In genomic region chr13:41995946-41996345, GRCh38 we compare ENCODE assay signal across 10 cellular contexts. TPM values are rescaled to one million over a fixed set of nuclear protein-coding genes. Genes with fewer than 3 reads are reported as not detected.
A peak's percentile ranks its signal among the peaks of the same experiment; 100 is the strongest.
DNase-seq lines count a peak whose midpoint lies in the region; ATAC-seq and TF ChIP-seq lines count a peak whose summit lies in the region.
"Had no signal": no experiment of that assay in that cellular context is flagged by ENCODE, and none has a peak within 500 bp of the region (broad histone marks: within the 10 kb centered on the region; RNA-seq: fewer than 3 reads in every experiment).

No MANE protein-coding gene starts in this region.

- no peaks in the 10 kb centered on the region for H3K9me3 Mint-ChIP-seq in activated T-cell treated with anti-CD3 and anti-CD28 coated beads, Interleukin-2, amount 50 U/mL, for 72 hours

- no CpG with 5 or more reads among the region's 5 CpGs for WGBS in neuronal stem cell (ENCODE audit: extremely low coverage in 2 of 2, insufficient read length in 2 of 2, insufficient replicate concordance in 1 of 2), 2 donors

- no peak overlapping the region for H3K9ac ChIP-seq in neuronal stem cell (ENCODE audit: low read depth, low read length, poor library complexity)

- H3K27me3 Mint-ChIP-seq in activated T-cell treated with anti-CD3 and anti-CD28 coated beads, Interleukin-2, amount 50 U/mL, for 72 hours (ENCODE audit: low read depth), result peaks cover 18% of the 10 kb centered on the region
- H3K27me3 Mint-ChIP-seq: progenitor cell of endocrine pancreas had no signal

- H3K36me3 Mint-ChIP-seq in activated T-cell treated with anti-CD3 and anti-CD28 coated beads, Interleukin-2, amount 50 U/mL, for 72 hours (ENCODE audit: insufficient read depth in 2 of 2), result no peaks in the 10 kb centered on the region

- H3K23ac ChIP-seq in neuronal stem cell (ENCODE audit: low read depth, low read length, poor library complexity), result no peak overlapping the region

- H3K18ac ChIP-seq in neuronal stem cell (ENCODE audit: low read length), result no peak overlapping the region

- peak overlapping the region; percentile 30 for H2BK12ac ChIP-seq in neuronal stem cell (ENCODE audit: low read length)

- H3K27me3 ChIP-seq in HL-60 (ENCODE audit: insufficient read depth, poor library complexity, severe bottlenecking), result peaks cover under 1% of the 10 kb centered on the region
- H3K27me3 ChIP-seq in neuronal stem cell (ENCODE audit: control insufficient read depth in 3 of 3, insufficient read depth in 3 of 3, low read depth in 1 of 3, low read length in 3 of 3), result peaks cover 0 to 12% (median 0%) of the 10 kb centered on the region in 3 experiments

- no peak overlapping the region for H4K91ac ChIP-seq in neuronal stem cell (ENCODE audit: low read depth, low read length, poor library complexity)

- no peak for TF ChIP-seq CTCF in HL-60 (IDR thresholded peaks at IDR 0.05; ENCODE audit: insufficient read depth, low read length)

- H2BK5ac ChIP-seq in neuronal stem cell (ENCODE audit: low read length), result no peak overlapping the region

- H3K14ac ChIP-seq in neuronal stem cell (ENCODE audit: low read length), result no peak overlapping the region

- H3K4ac ChIP-seq in neuronal stem cell (ENCODE audit: low read length), result no peak overlapping the region

- H3K36me3 ChIP-seq in neuronal stem cell (replicated peaks in 1 of 2; ENCODE audit: control insufficient read depth in 2 of 2, insufficient read depth in 2 of 2, low read length in 2 of 2), result no peaks in the 10 kb centered on the region

- H3K27ac Mint-ChIP-seq in activated T-cell treated with anti-CD3 and anti-CD28 coated beads, Interleukin-2, amount 50 U/mL, for 72 hours, result no peak overlapping the region
- H3K27ac Mint-ChIP-seq: progenitor cell of endocrine pancreas had no signal

- no peaks in the 10 kb centered on the region for H3K79me1 ChIP-seq in neuronal stem cell (ENCODE audit: low read depth, low read length)

- no peak overlapping the region for H3K4me3 ChIP-seq in HL-60 (replicated peaks; ENCODE audit: insufficient read depth, low read length)
- H3K4me3 ChIP-seq in neuronal stem cell (ENCODE audit: low read length in 2 of 2), result no peak overlapping the region

- H3K27ac ChIP-seq in HL-60 (replicated peaks), result no peak overlapping the region; the same call in 1 of the 2 replicates
- no peak overlapping the region for H3K27ac ChIP-seq in neuronal stem cell (replicated peaks; ENCODE audit: low read length)

- no peak overlapping the region for H2BK120ac ChIP-seq in neuronal stem cell (ENCODE audit: low read depth, low read length)

- H3K4me3 Mint-ChIP-seq in activated T-cell treated with anti-CD3 and anti-CD28 coated beads, Interleukin-2, amount 50 U/mL, for 72 hours, result no peak overlapping the region

- H2AFZ ChIP-seq in neuronal stem cell (ENCODE audit: low read length), result no peak overlapping the region

- DNase-seq in NK-92 treated with Interleukin-12 subunit alpha and Interleukin-12 subunit beta, amount 100 ng/mL, for 24 hours (lab: John Stamatoyannopoulos, UW), result peak; percentile 71
- no peak for DNase-seq in NK-92 (lab: John Stamatoyannopoulos, UW; ENCODE audit: unreplicated experiment)
- DNase-seq in HL-60 (ENCODE audit: low read depth in 1 of 2, low spot score in 1 of 2), result peak; percentile 49 to 93
- DNase-seq in activated T-cell treated with anti-CD3 and anti-CD28 coated beads, Interleukin-2, amount 50 U/mL, for 72 hours, result peak; percentile 6 to 10
- DNase-seq in neuronal stem cell (ENCODE audit: low spot score), result no peak
- no peak for DNase-seq in DMS 273 treated with DMSO at 0.1 percent for 48 hours (lab: John Stamatoyannopoulos, UW)
- DNase-seq: 8988T had no signal

- H4K8ac ChIP-seq in neuronal stem cell (ENCODE audit: low read depth, low read length), result no peak overlapping the region

- H3K4me1 Mint-ChIP-seq in activated T-cell treated with anti-CD3 and anti-CD28 coated beads, Interleukin-2, amount 50 U/mL, for 72 hours (ENCODE audit: low read depth), result no peaks in the 10 kb centered on the region

- H2BK15ac ChIP-seq in neuronal stem cell (ENCODE audit: low read length), result no peak overlapping the region

- no peak overlapping the region for H3K4me2 ChIP-seq in neuronal stem cell (ENCODE audit: insufficient read depth, low read length, poor library complexity, severe bottlenecking)

- peaks cover 0 to 2% of the 10 kb centered on the region in 2 donors for H3K4me1 ChIP-seq in neuronal stem cell (ENCODE audit: control insufficient read depth in 2 of 2, insufficient read depth in 1 of 2, low read depth in 1 of 2, low read length in 2 of 2)

- peak in 1 of 2 donors; percentile 37 for ATAC-seq in activated T-cell treated with anti-CD3 and anti-CD28 coated beads, Interleukin-2, amount 50 U/mL, for 72 hours (replicated peaks in 1 of 2)
- no peak for ATAC-seq in HG03095 (IDR thresholded peaks at IDR 0.05; ENCODE audit: unreplicated experiment)
- no peak for ATAC-seq in GM19328 (IDR thresholded peaks at IDR 0.05; ENCODE audit: unreplicated experiment)

- no peak overlapping the region for H2AK5ac ChIP-seq in neuronal stem cell (ENCODE audit: low read depth, low read length)

- no peaks in the 10 kb centered on the region for H3K9me3 ChIP-seq in neuronal stem cell (replicated peaks in 1 of 2; ENCODE audit: control insufficient read depth in 2 of 2, insufficient read depth in 1 of 2, low read depth in 1 of 2, low read length in 2 of 2)

RNA-seq across cellular contexts. Expression of gene VWA8, which starts 35.0 kb away (rescaled TPM):
- 10 to 100 TPM; 25.6 to 35.0 TPM for total RNA-seq in activated T-cell treated with anti-CD3 and anti-CD28 coated beads, Interleukin-2, amount 50 U/mL, for 72 hours
- 5.0 TPM for polyA plus RNA-seq in neuronal stem cell (2013, experiment 1 of 2)
- polyA plus RNA-seq in neuronal stem cell (2013, experiment 2 of 2), result 5.3 TPM

RNA-seq across cellular contexts. Expression of gene DGKH, which starts 52.5 kb away (rescaled TPM):
- total RNA-seq in activated T-cell treated with anti-CD3 and anti-CD28 coated beads, Interleukin-2, amount 50 U/mL, for 72 hours, result 10 to 100 TPM; 15.3 to 19.2 TPM
- polyA plus RNA-seq in neuronal stem cell (2013, experiment 1 of 2), result 2.9 TPM
- 3.1 TPM for polyA plus RNA-seq in neuronal stem cell (2013, experiment 2 of 2)

Comparison
In these comparisons a context has a peak if more than half of its experiments do, and no peak if none do; other contexts are left out.
1. DNase-seq: peak in NK-92 treated with Interleukin-12 subunit alpha and Interleukin-12 subunit beta, amount 100 ng/mL, for 24 hours (single experiment), HL-60 (2 of 2) and activated T-cell treated with anti-CD3 and anti-CD28 coated beads, Interleukin-2, amount 50 U/mL, for 72 hours (2 of 2); none in NK-92 (single experiment), neuronal stem cell (single experiment) and DMS 273 treated with DMSO at 0.1 percent for 48 hours (single experiment).